In the genomic region with DNA sequence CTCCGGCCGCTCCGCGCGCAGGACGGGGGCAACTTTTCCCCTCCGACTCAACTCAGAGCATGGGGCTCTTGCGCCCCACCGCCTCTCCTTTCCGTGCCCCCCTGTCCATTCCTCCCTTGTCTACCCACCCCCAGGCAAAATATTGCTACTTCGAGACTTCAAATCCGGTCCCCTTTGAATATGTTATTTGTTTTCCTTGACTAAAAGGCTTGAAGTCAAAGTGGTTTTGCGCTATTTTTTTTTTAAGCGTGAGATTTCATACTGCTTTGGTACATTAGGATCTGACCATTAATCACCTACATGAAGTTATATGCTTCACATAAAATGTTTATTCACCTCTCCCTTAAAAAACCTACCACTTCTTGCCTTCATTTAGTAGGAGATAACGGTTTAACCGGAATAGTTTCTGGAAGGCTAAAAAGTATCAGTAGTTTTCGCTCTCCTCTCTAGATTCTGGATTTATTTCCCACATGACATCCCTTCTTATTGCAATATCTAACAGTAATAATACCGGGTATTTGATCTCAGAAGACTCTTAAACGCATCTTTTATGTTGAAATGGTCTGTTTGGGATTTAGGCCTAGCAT, we compare ENCODE assay signal across 8 cellular contexts. TPM values are rescaled to one million over a fixed set of nuclear protein-coding genes. Genes with fewer than 3 reads are reported as not detected.
DNase-seq lines count a peak whose midpoint lies in the region; ATAC-seq and TF ChIP-seq lines count a peak whose summit lies in the region.

No MANE protein-coding gene starts in this region.

- H3K27me3 ChIP-seq in A673 (replicated peaks; ENCODE audit: insufficient read depth, low read depth, low read length, poor library complexity), result no peaks in the 10 kb centered on the region
- peaks cover 69% of the 10 kb centered on the region for H3K27me3 ChIP-seq in HUES6 (ENCODE audit: control insufficient read depth, insufficient read depth, low read length)
- no peaks in the 10 kb centered on the region for H3K27me3 ChIP-seq in colonic mucosa
- no peaks in the 10 kb centered on the region for H3K27me3 ChIP-seq in mucosa of stomach (ENCODE audit: control insufficient read depth, insufficient read depth, low read length)

- POLR2A ChIA-PET in A673 (lab: Charles Lee; ENCODE audit: low non-redundant PET), result no interaction called here

- no peak overlapping the region for H3K9ac ChIP-seq in HUES6 (ENCODE audit: low read length)
- peak overlapping the region; percentile 35 to 87 for H3K9ac ChIP-seq in colonic mucosa (ENCODE audit: low read depth in 2 of 2, low read length in 2 of 2)
- peak overlapping the region; percentile 78 for H3K9ac ChIP-seq in mucosa of stomach (ENCODE audit: low read length)

- no peak for ATAC-seq in HG03108 (IDR thresholded peaks at IDR 0.05; ENCODE audit: unreplicated experiment)

- H3K36me3 ChIP-seq in A673 (ENCODE audit: insufficient read depth, low read length, poor library complexity, severe bottlenecking) (peaks cover 9% of the 10 kb centered on the region), HUES6 (ENCODE audit: control insufficient read depth, insufficient read depth, low read length) (no peaks in the 10 kb centered on the region), colonic mucosa (no peaks in the 10 kb centered on the region), mucosa of stomach (ENCODE audit: control insufficient read depth, insufficient read depth, low read length) (no peaks in the 10 kb centered on the region)

- DNase-seq in A673 (ENCODE audit: low spot score) (peak; percentile 47), colonic mucosa (peak; percentile 50), posterior vena cava (ENCODE audit: low spot score) (no peak), HuH-7 (ENCODE audit: low spot score) (no peak)
- no peak for DNase-seq in activated effector memory CD4-positive, alpha-beta T cell treated with anti-CD3 and anti-CD28 coated beads, Interleukin-2, amount 50 U/mL, for 16 hours

- TF ChIP-seq CTCF in A673 (conservative IDR thresholded peaks at IDR 0.05; ENCODE audit: low read depth, low read length) (no peak), colonic mucosa (IDR thresholded peaks at IDR 0.05) (no peak)

- no TSS peak for BruUV-seq in A673 (replicated peaks; lab: Mats Ljungman, UMichigan)

- H3K4me1 ChIP-seq in A673 (ENCODE audit: insufficient read depth, low read length, poor library complexity, severe bottlenecking), result peaks cover 50% of the 10 kb centered on the region
- peaks cover 29% of the 10 kb centered on the region for H3K4me1 ChIP-seq in HUES6 (ENCODE audit: control insufficient read depth, insufficient read depth, low read length)
- H3K4me1 ChIP-seq in colonic mucosa, result peaks cover 15% of the 10 kb centered on the region
- H3K4me1 ChIP-seq in mucosa of stomach (ENCODE audit: control insufficient read depth, insufficient read depth, low read length), result peaks cover 25% of the 10 kb centered on the region

- CTCF ChIA-PET in A673 (lab: Charles Lee), result no interaction called here

- H3K4me3 ChIP-seq in A673 (ENCODE audit: low read depth, low read length, poor library complexity, severe bottlenecking) (peak overlapping the region; percentile 78), HUES6 (ENCODE audit: low read depth, low read length) (peak overlapping the region; percentile 82), colonic mucosa (peak overlapping the region; percentile 72), mucosa of stomach (ENCODE audit: low read length) (no peak overlapping the region)

- intact Hi-C loops in A673 (cut with micrococcal nuclease; ENCODE audit: unreplicated experiment), result loop anchor here (2.0 to 5.0 kb wide), 2 partner anchors 48 to 255 kb away; no protein-coding TSS in a partner anchor
- intact Hi-C loops in colonic mucosa (cut with DNase I), result no loop called here
- intact Hi-C loops in posterior vena cava (cut with DNase I), result loop anchor here (5.0 to 10.0 kb wide), 3 partner anchors 101 to 251 kb away; no protein-coding TSS in a partner anchor

- H3K9me3 ChIP-seq in A673 (ENCODE audit: low read depth, low read length, poor library complexity, severe bottlenecking) (no peaks in the 10 kb centered on the region), HUES6 (ENCODE audit: control insufficient read depth, insufficient read depth, low read depth, low read length) (no peaks in the 10 kb centered on the region), colonic mucosa (no peaks in the 10 kb centered on the region), mucosa of stomach (ENCODE audit: control insufficient read depth, low read length) (no peaks in the 10 kb centered on the region)

- H3K27ac ChIP-seq in A673 (ENCODE audit: low read depth, low read length, poor library complexity, severe bottlenecking), result peak overlapping the region; percentile 90
- H3K27ac ChIP-seq in HUES6 (ENCODE audit: low read depth, low read length), result no peak overlapping the region
- peak overlapping the region; percentile 60 for H3K27ac ChIP-seq in colonic mucosa

RNA-seq across cellular contexts. Expression of a gene that starts 1.5 kb away (rescaled TPM):
- 65.4 and 67.1 TPM in 2 replicates for total RNA-seq in A673 (2021)
- total RNA-seq in colonic mucosa, result 10 to 100 TPM; 36.0 to 44.2 TPM
- total RNA-seq in posterior vena cava, result 100 to 1,000 TPM; 117 to 183 TPM

Comparison
In these comparisons a context has a peak if more than half of its experiments do, and no peak if none do; other contexts are left out.
1. DNase-seq: peak in A673 (single experiment) and colonic mucosa (single experiment); none in activated effector memory CD4-positive, alpha-beta T cell treated with anti-CD3 and anti-CD28 coated beads, Interleukin-2, amount 50 U/mL, for 16 hours (single experiment), posterior vena cava (single experiment) and HuH-7 (single experiment).